In genomic region chr2:240023792-240024191, GRCh38 we compare ENCODE assay signal across 11 cellular contexts. TPM values are rescaled to one million over a fixed set of nuclear protein-coding genes. Genes with fewer than 3 reads are reported as not detected.
DNase-seq lines count a peak whose midpoint lies in the region; ATAC-seq and TF ChIP-seq lines count a peak whose summit lies in the region.
"Had no signal": no experiment of that assay in that cellular context is flagged by ENCODE, and none has a peak within 500 bp of the region (broad histone marks: within the 10 kb centered on the region; RNA-seq: fewer than 3 reads in every experiment).

No MANE protein-coding gene starts in this region.

- H3K9me3 ChIP-seq in OCI-LY7 (ENCODE audit: low read length): no peaks in the 10 kb centered on the region
- H3K9me3 ChIP-seq in endocrine pancreas (ENCODE audit: control insufficient read depth, low read length): no peaks in the 10 kb centered on the region
- H3K9me3 ChIP-seq in body of pancreas: no peaks in the 10 kb centered on the region

- BruUV-seq in OCI-LY7 (replicated peaks; lab: Mats Ljungman, UMichigan): TSS peak; percentile 71

- no peaks in the 10 kb centered on the region for H3K9me2 ChIP-seq in OCI-LY7 (ENCODE audit: insufficient read depth, low read length)

- H3K27me3 Mint-ChIP-seq in progenitor cell of endocrine pancreas: peaks cover 12% of the 10 kb centered on the region

- peaks cover 27% of the 10 kb centered on the region for H3K36me3 ChIP-seq in OCI-LY7 (ENCODE audit: insufficient read depth, low read length)
- H3K36me3 ChIP-seq in endocrine pancreas (ENCODE audit: control insufficient read depth, insufficient read depth, low read length): peaks cover 4% of the 10 kb centered on the region
- peaks cover 0 to 13% of the 10 kb centered on the region in 2 donors for H3K36me3 ChIP-seq in body of pancreas (replicated peaks in 1 of 2; ENCODE audit: insufficient read depth in 1 of 2, low read depth in 2 of 2)

- intact Hi-C loops in OCI-LY7 (cut with micrococcal nuclease; ENCODE audit: unreplicated experiment) (loop anchor here (2.0 to 10.0 kb wide), 2 partner anchors 113 to 411 kb away; partner anchors contain the start of genes COPS9 and GPC1), body of pancreas (cut with DNase I) (no loop called here)

- POLR2A ChIA-PET in OCI-LY7 (lab: Charles Lee): no interaction called here

- H3K27me3 ChIP-seq in endocrine pancreas (ENCODE audit: control insufficient read depth, insufficient read depth, low read length): no peaks in the 10 kb centered on the region
- no peaks in the 10 kb centered on the region for H3K27me3 ChIP-seq in body of pancreas

- ATAC-seq in body of pancreas: no peak

- no peak for TF ChIP-seq CTCF in OCI-LY7 (conservative IDR thresholded peaks at IDR 0.05; ENCODE audit: low read length)
- TF ChIP-seq CTCF in progenitor cell of endocrine pancreas (IDR thresholded peaks at IDR 0.05; ENCODE audit: unreplicated experiment): no peak
- no peak for TF ChIP-seq CTCF in body of pancreas (IDR thresholded peaks at IDR 0.05)

- peaks cover 12% of the 10 kb centered on the region for H3K36me3 Mint-ChIP-seq in progenitor cell of endocrine pancreas (ENCODE audit: insufficient read depth)

- WGBS in body of pancreas, 2 donors: 64 to 66% methylated on average over 9 of the region's 9 CpGs

- TF ChIP-seq POLR2A in body of pancreas (IDR thresholded peaks at IDR 0.05): no peak

- H4K20me1 ChIP-seq in OCI-LY7 (ENCODE audit: insufficient read depth, low read length): peaks cover 20% of the 10 kb centered on the region

- DNase-seq in NCI-H82 (lab: John Stamatoyannopoulos, UW) (peak; percentile 8), NCI-H82 treated with DMSO at 0.1 percent for 48 hours (lab: John Stamatoyannopoulos, UW; ENCODE audit: unreplicated experiment) (no peak), OCI-LY7 (ENCODE audit: low spot score) (no peak), progenitor cell of endocrine pancreas (ENCODE audit: low spot score, unreplicated experiment) (no peak), NCI-H226 (no peak), DMS53 treated with DMSO at 0.1 percent for 48 hours (lab: John Stamatoyannopoulos, UW; ENCODE audit: unreplicated experiment) (no peak), body of pancreas (no peak)
- DNase-seq: 8988T, NCI-H510A had no signal

- no peak overlapping the region for H3K9ac ChIP-seq in endocrine pancreas (ENCODE audit: control insufficient read depth, insufficient read depth, low read length)

- H3K9me3 Mint-ChIP-seq in progenitor cell of endocrine pancreas (ENCODE audit: low read depth): no peaks in the 10 kb centered on the region

- peak overlapping the region; percentile 96 for H3K4me3 Mint-ChIP-seq in progenitor cell of endocrine pancreas (ENCODE audit: low read depth)

- CTCF ChIA-PET in OCI-LY7 (lab: Charles Lee; ENCODE audit: unreplicated experiment): no interaction called here

- H3K4me1 Mint-ChIP-seq in progenitor cell of endocrine pancreas (ENCODE audit: low read depth): peaks cover 11% of the 10 kb centered on the region

- peak overlapping the region; percentile 97 for H3K27ac Mint-ChIP-seq in progenitor cell of endocrine pancreas

- H2AFZ ChIP-seq in OCI-LY7 (ENCODE audit: low read length): no peak overlapping the region

- H3K79me2 ChIP-seq in OCI-LY7 (ENCODE audit: insufficient read depth, low read depth, low read length): peaks cover 39% of the 10 kb centered on the region

- H3K27ac ChIP-seq in OCI-LY7 (ENCODE audit: low read depth, low read length, poor library complexity, severe bottlenecking): no peak overlapping the region
- H3K27ac ChIP-seq in body of pancreas: no peak overlapping the region

- H3K4me2 ChIP-seq in OCI-LY7 (ENCODE audit: low read length): peak overlapping the region; percentile 77

- H3K4me1 ChIP-seq in OCI-LY7 (ENCODE audit: insufficient read depth, low read length, poor library complexity, severe bottlenecking) (peaks cover 19% of the 10 kb centered on the region), endocrine pancreas (ENCODE audit: control insufficient read depth, insufficient read depth, low read length) (peaks cover 9% of the 10 kb centered on the region), body of pancreas (peaks cover 18% of the 10 kb centered on the region)

- H3K4me3 ChIP-seq in OCI-LY7 (ENCODE audit: low read depth, low read length, poor library complexity, severe bottlenecking) (peak overlapping the region; percentile 98), endocrine pancreas (ENCODE audit: control insufficient read depth, insufficient read depth, low read length) (peak overlapping the region; percentile 98), body of pancreas (no peak overlapping the region)

RNA-seq across cellular contexts. Expression of gene NDUFA10, which starts 1.4 kb away (rescaled TPM):
- 67.1 and 86.7 TPM in 2 replicates for total RNA-seq in OCI-LY7 (2014; rRNA removed; shearing (Covaris generic))
- total RNA-seq in OCI-LY7 (2022) (91.9 and 114 TPM in 2 replicates), progenitor cell of endocrine pancreas (95.3 and 96.4 TPM in 2 replicates), body of pancreas (100 to 1,000 TPM in 1 of 2 donors, 10 to 100 TPM in 1; 39.2 to 113 TPM)

RNA-seq across cellular contexts. Expression of gene OR6B2, which starts 6.4 kb away (rescaled TPM):
- total RNA-seq in OCI-LY7 (2014; rRNA removed; shearing (Covaris generic)): not detected in 2 replicates
- total RNA-seq in OCI-LY7 (2022): not detected in 2 replicates
- total RNA-seq in progenitor cell of endocrine pancreas: not detected in 2 replicates
- not detected for total RNA-seq in body of pancreas
- total RNA-seq: glomerular endothelial cell had no signal

RNA-seq across cellular contexts. Expression of gene OR6B3, which starts 29.5 kb away (rescaled TPM):
- total RNA-seq in OCI-LY7 (2014; rRNA removed; shearing (Covaris generic)): not detected in 2 replicates
- total RNA-seq in OCI-LY7 (2022) (not detected in 2 replicates), progenitor cell of endocrine pancreas (not detected in 2 replicates), body of pancreas (not detected)
- total RNA-seq: glomerular endothelial cell had no signal

Comparison
In these comparisons a context has a peak if more than half of its experiments do, and no peak if none do; other contexts are left out.
1. H3K4me3 ChIP-seq: peak in OCI-LY7 (single experiment) and endocrine pancreas (single experiment); none in body of pancreas (0 of 2).